In the genomic region with DNA sequence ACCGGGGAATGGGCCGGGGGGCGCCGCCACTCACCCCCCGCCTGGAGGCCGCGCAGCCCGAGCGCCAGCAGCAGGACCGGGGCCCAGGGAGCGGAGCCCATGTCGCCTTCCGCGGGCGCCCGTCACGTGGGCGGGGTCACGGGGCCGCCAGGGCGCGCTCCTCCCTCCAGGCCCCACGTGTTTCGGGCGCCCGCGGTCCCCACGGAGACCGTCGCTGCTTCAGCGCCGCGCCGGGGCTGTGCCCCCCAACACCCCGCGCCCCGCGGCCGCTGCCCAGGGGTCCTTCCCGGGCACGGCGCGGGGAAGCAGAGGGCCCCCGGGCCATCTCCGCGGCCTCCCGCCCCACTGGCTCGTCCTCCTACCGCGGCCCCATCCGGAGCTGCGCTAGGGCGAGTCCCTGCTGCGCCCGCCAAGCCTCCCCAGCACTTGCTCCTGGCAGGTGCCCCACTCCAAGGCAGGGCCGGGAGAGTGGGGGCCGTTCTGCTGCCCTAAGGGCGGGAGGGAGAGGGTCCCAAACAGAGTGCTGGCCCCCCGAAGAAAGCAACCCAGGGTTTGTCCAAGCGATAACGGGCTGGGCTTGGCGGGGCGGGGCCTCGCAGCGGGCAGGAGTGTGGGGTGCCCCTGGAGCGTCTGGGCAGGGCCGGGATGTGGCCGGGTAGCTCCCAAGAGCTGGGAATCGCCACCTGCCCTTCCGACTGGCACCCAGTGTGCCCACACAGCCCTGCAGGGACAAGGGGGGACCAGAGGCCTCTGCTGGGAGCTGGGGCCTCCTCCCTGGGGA, we compare ENCODE assay signal across 8 cellular contexts.
DNase-seq lines count a peak whose midpoint lies in the region; ATAC-seq and TF ChIP-seq lines count a peak whose summit lies in the region.

DPP7 (minus strand) TSS at position 121 of the 781 bp plus-strand sequence; CDS start at position 101, 20 bp downstream.

- no peaks in the 10 kb centered on the region for H3K9me3 ChIP-seq in muscle layer of colon (ENCODE audit: low read length)

- H3K9ac ChIP-seq in muscle layer of colon (ENCODE audit: low read length), result no peak within 1 kb of the TSS

- TF ChIP-seq CTCF in epithelial cell of esophagus (IDR thresholded peaks at IDR 0.05; ENCODE audit: insufficient read depth, low read depth, low read length, missing control alignments), result no peak

- no peaks in the 10 kb centered on the region for H3K27me3 ChIP-seq in muscle layer of colon (ENCODE audit: control insufficient read depth in 1 of 2, insufficient read depth in 2 of 2, low read length in 2 of 2)

- H3K4me1 ChIP-seq in muscle layer of colon (ENCODE audit: insufficient read depth, low read length), result no peaks in the 10 kb centered on the region

- DNase-seq in NCI-H2081 (lab: John Stamatoyannopoulos, UW) (peak; percentile 47 to 57), NCI-H2081 treated with DMSO at 0.1 percent for 48 hours (lab: John Stamatoyannopoulos, UW) (no peak), NOMO-1 (lab: John Stamatoyannopoulos, UW; ENCODE audit: unreplicated experiment in 2 of 2) (peak; percentile 69 to 90), epithelial cell of esophagus (ENCODE audit: low read depth) (peak; percentile 48)
- DNase-seq in activated CD8-positive, alpha-beta memory T cell treated with anti-CD3 and anti-CD28 coated beads, Interleukin-2, amount 50 U/mL, for 48 hours, result peak; percentile 87
- peak; percentile 55 to 56 for DNase-seq in stimulated activated CD8-positive, alpha-beta memory T cell treated with anti-CD3 and anti-CD28 coated beads, Interleukin-7, amount 100 ng/mL, for 1 hour (ENCODE audit: low read depth in 2 of 2)

- peak within 1 kb of the TSS; percentile 44 for H3K27ac ChIP-seq in muscle layer of colon (ENCODE audit: low read depth, low read length)

- peak within 1 kb of the TSS; percentile 48 for H3K4me3 ChIP-seq in epithelial cell of esophagus (ENCODE audit: low read length)
- H3K4me3 ChIP-seq in muscle layer of colon (ENCODE audit: low read depth in 1 of 2, low read length in 2 of 2), result peak within 1 kb of the TSS; percentile 47 to 74

- peaks cover 9% of the 10 kb centered on the region for H3K36me3 ChIP-seq in muscle layer of colon (ENCODE audit: insufficient read depth, low read length)

- ATAC-seq in HG02885 (IDR thresholded peaks at IDR 0.05; ENCODE audit: poor library complexity, unreplicated experiment), result peak; percentile 82
